In genomic region chr5:139650689-139651501, GRCh38 we compare ENCODE assay signal across 8 cellular contexts. TPM values are rescaled to one million over a fixed set of nuclear protein-coding genes. Genes with fewer than 3 reads are reported as not detected.
A peak's percentile ranks its signal among the peaks of the same experiment; 100 is the strongest.
DNase-seq lines count a peak whose midpoint lies in the region; TF ChIP-seq lines count a peak whose summit lies in the region.

No MANE protein-coding gene starts in this region.

- POLR2A ChIA-PET in BJ (lab: Charles Lee): interaction anchor here (0.6 to 1.6 kb wide), 3 partner anchors 13 to 458 kb away, joined by 3 to 5 read pairs (median 5); no protein-coding TSS in a partner anchor

- TF ChIP-seq RAD21 in liver (IDR thresholded peaks at IDR 0.05): peak in 1 of 2 donors; percentile 37

- 11% methylated on average over 25 of the region's 25 CpGs for WGBS in liver
- 48% methylated on average over 22 of the region's 25 CpGs for WGBS in suprapubic skin

- no peak for TF ChIP-seq POLR2A in suprapubic skin (IDR thresholded peaks at IDR 0.05)

- no peak for TF ChIP-seq CTCF in BJ (IDR thresholded peaks at IDR 0.05; ENCODE audit: insufficient read depth, low read depth, low read length)
- no peak for TF ChIP-seq CTCF in LNCaP clone FGC (IDR thresholded peaks at IDR 0.05; ENCODE audit: control insufficient read depth, extremely low read depth, insufficient read depth)
- TF ChIP-seq CTCF in liver (IDR thresholded peaks at IDR 0.05; ENCODE audit: low read depth, low read length, missing input control): no peak
- no peak for TF ChIP-seq CTCF in suprapubic skin (IDR thresholded peaks at IDR 0.05)

- peak overlapping the region; percentile 20 to 87 for H3K9ac ChIP-seq in liver (ENCODE audit: low read depth in 1 of 2, low read length in 2 of 2)

- H3K4me3 ChIP-seq in BJ (ENCODE audit: low read depth, low read length): peak overlapping the region; percentile 91
- peak overlapping the region; percentile 84 for H3K4me3 ChIP-seq in LNCaP clone FGC (ENCODE audit: low read depth, low read length)
- peak overlapping the region; percentile 76 to 92 (median 92) for H3K4me3 ChIP-seq in liver (ENCODE audit: low read depth in 1 of 3, low read length in 3 of 3)
- H3K4me3 ChIP-seq in suprapubic skin: peak overlapping the region; percentile 85

- H3K36me3 ChIP-seq in BJ (ENCODE audit: control insufficient read depth, insufficient read depth, low read length) (no peaks in the 10 kb centered on the region), liver (ENCODE audit: control insufficient read depth in 4 of 4, insufficient read depth in 3 of 4, low read depth in 1 of 4, low read length in 3 of 4) (no peaks in the 10 kb centered on the region), suprapubic skin (no peaks in the 10 kb centered on the region)

- TF ChIP-seq EP300 in suprapubic skin (IDR thresholded peaks at IDR 0.05): no peak

- DNase-seq in BJ (ENCODE audit: low read depth): no peak
- peak; percentile 67 for DNase-seq in LNCaP clone FGC (ENCODE audit: low read depth)
- peak; percentile 52 to 82 for DNase-seq in cerebellar nuclear complex (lab: John Stamatoyannopoulos, UW)
- peak in 1 of 2 donors; percentile 78 for DNase-seq in suprapubic skin (ENCODE audit: low spot score in 2 of 2)
- no peak for DNase-seq in stimulated activated CD4-positive, alpha-beta T cell treated with anti-CD3 and anti-CD28 coated beads, Interleukin-1b, Interleukin-23, amount 100 ng/mL, for 48 hours
- DNase-seq in SKM-1 (lab: John Stamatoyannopoulos, UW; ENCODE audit: unreplicated experiment): no peak
- no peak for DNase-seq in activated CD4-positive, alpha-beta T cell treated with anti-CD3 and anti-CD28 coated beads for 4 hours

- H3K4me1 ChIP-seq in liver (ENCODE audit: control insufficient read depth in 4 of 4, insufficient read depth in 4 of 4, low read length in 3 of 4): peaks cover 27 to 78% (median 61%) of the 10 kb centered on the region in 4 donors
- peaks cover 81% of the 10 kb centered on the region for H3K4me1 ChIP-seq in suprapubic skin

- H3K9me3 ChIP-seq in liver (ENCODE audit: control insufficient read depth in 4 of 4, low read length in 3 of 4) (no peaks in the 10 kb centered on the region), suprapubic skin (no peaks in the 10 kb centered on the region)

- H3K27ac ChIP-seq in liver (ENCODE audit: low read depth in 1 of 2, low read length in 2 of 2): peak overlapping the region; percentile 93 to 96
- H3K27ac ChIP-seq in suprapubic skin: peak overlapping the region; percentile 86

- CTCF ChIA-PET in BJ (lab: Yijun Ruan, JAX): interaction anchor here (1.1 to 8.9 kb wide), 10 partner anchors 10 to 228 kb away, joined by 3 to 137 read pairs (median 4); no protein-coding TSS in a partner anchor

- H3K27me3 ChIP-seq in BJ (ENCODE audit: control insufficient read depth, insufficient read depth, low read length) (no peaks in the 10 kb centered on the region), liver (ENCODE audit: control insufficient read depth in 4 of 4, insufficient read depth in 4 of 4, low read length in 3 of 4) (no peaks in the 10 kb centered on the region), suprapubic skin (peaks cover 4% of the 10 kb centered on the region)

TF ChIP-seq in liver, 16 proteins besides CTCF, POLR2A, EP300 and RAD21:
- peak; percentile 36 for TF ChIP-seq SP1 (IDR thresholded peaks at IDR 0.05)
- TF ChIP-seq GABPA (IDR thresholded peaks at IDR 0.05 in 1 of 2, conservative IDR thresholded peaks at IDR 0.05 in 1 of 2): no peak
- TF ChIP-seq NR2F2 (IDR thresholded peaks at IDR 0.05): peak; percentile 29
- peak; percentile 61 for TF ChIP-seq MAX (IDR thresholded peaks at IDR 0.05)
- TF ChIP-seq TAF1 (conservative IDR thresholded peaks at IDR 0.05): peak; percentile 34
- TF ChIP-seq JUND (IDR thresholded peaks at IDR 0.05): no peak
- TF ChIP-seq ATF3 (IDR thresholded peaks at IDR 0.05): no peak
- TF ChIP-seq FOXA2 (IDR thresholded peaks at IDR 0.05): peak; percentile 87
- peak; percentile 78 to 91 for TF ChIP-seq RXRA (IDR thresholded peaks at IDR 0.05)
- TF ChIP-seq YY1 (IDR thresholded peaks at IDR 0.05): peak; percentile 59
- no peak for TF ChIP-seq HNF4G (IDR thresholded peaks at IDR 0.05)
- TF ChIP-seq HNF4A (conservative IDR thresholded peaks at IDR 0.05): peak; percentile 42 to 77
- peak; percentile 64 for TF ChIP-seq REST (IDR thresholded peaks at IDR 0.05)
- TF ChIP-seq FOXA1 (IDR thresholded peaks at IDR 0.05): peak; percentile 94
- TF ChIP-seq ZBTB33 (IDR thresholded peaks at IDR 0.05): peak; percentile 59
- peak in 1 of 2 donors; percentile 69 for TF ChIP-seq EGR1 (IDR thresholded peaks at IDR 0.05; ENCODE audit: low read depth in 2 of 2)

RNA-seq across cellular contexts. Expression of gene CXXC5, which starts 2.7 kb away (rescaled TPM):
- polyA plus RNA-seq in BJ (2011; rRNA removed) (36.5 and 50.4 TPM in 2 replicates), liver (10 to 100 TPM; 40.6 to 70.0 TPM)
- polyA minus RNA-seq in BJ (2011; rRNA and poly(A)+ RNA removed): 20.3 and 23.6 TPM in 2 replicates
- total RNA-seq in liver (10 to 100 TPM; 59.1 to 78.6 TPM), suprapubic skin (10 to 100 TPM; 21.8 to 40.6 (median 30.1) TPM)

Comparison
In these comparisons a context has a peak if more than half of its experiments do, and no peak if none do; other contexts are left out.
1. DNase-seq: peak in LNCaP clone FGC (single experiment) and cerebellar nuclear complex (2 of 2); none in BJ (single experiment), stimulated activated CD4-positive, alpha-beta T cell treated with anti-CD3 and anti-CD28 coated beads, Interleukin-1b, Interleukin-23, amount 100 ng/mL, for 48 hours (single experiment), SKM-1 (single experiment) and activated CD4-positive, alpha-beta T cell treated with anti-CD3 and anti-CD28 coated beads for 4 hours (0 of 2).
2. Peak in every context shown above with its lines, with median percentiles within 50 percentile points of each other: H3K4me3 ChIP-seq.